Comparison of ENCODE assay signal across 1 cellular context in genomic region chr14:23206422-23207145, GRCh38.
TF ChIP-seq lines count a peak whose summit lies in the region.

No MANE protein-coding gene starts in this region.

TF ChIP-seq in H1, 55 proteins besides CTCF, POLR2A, EP300 and RAD21:
- TF ChIP-seq NANOG (IDR thresholded peaks at IDR 0.05; ENCODE audit: insufficient read depth, low read depth, low read length, poor library complexity, severe bottlenecking) (no peak), CHD7 (IDR thresholded peaks at IDR 0.05; ENCODE audit: insufficient replicate concordance, low read length) (no peak), KDM1A (IDR thresholded peaks at IDR 0.05; ENCODE audit: borderline replicate concordance, low read length) (no peak), SIN3A (conservative IDR thresholded peaks at IDR 0.05 in 1 of 2, IDR thresholded peaks at IDR 0.05 in 1 of 2; ENCODE audit: low read depth in 1 of 2, low read length in 2 of 2) (peak in 1 of 2 experiments; percentile 22; a peak in 1 of 4 replicates)
